17 cellular contexts compared by ENCODE assay signal in genomic region chr12:109696485-109697269, GRCh38. TPM values are rescaled to one million over a fixed set of nuclear protein-coding genes. Genes with fewer than 3 reads are reported as not detected.
DNase-seq lines count a peak whose midpoint lies in the region; ATAC-seq and TF ChIP-seq lines count a peak whose summit lies in the region.
"Had no signal": no experiment of that assay in that cellular context is flagged by ENCODE, and none has a peak within 500 bp of the region (broad histone marks: within the 10 kb centered on the region; RNA-seq: fewer than 3 reads in every experiment).

No MANE protein-coding gene starts in this region.

- peak; percentile 66 for ATAC-seq in activated CD4-positive, alpha-beta T cell treated with anti-CD3 and anti-CD28 coated beads for 36 hours
- ATAC-seq in stimulated activated effector memory CD8-positive, alpha-beta T cell treated with anti-CD3 and anti-CD28 coated beads, Interleukin-12 subunit alpha, Interleukin-12 subunit beta, amount 100 ng/mL, for 72 hours = peak; percentile 61

- DNase-seq in activated CD4-positive, alpha-beta T cell treated with anti-CD3 and anti-CD28 coated beads for 36 hours = no peak
- no peak for DNase-seq in activated CD4-positive, alpha-beta T cell treated with anti-CD3 and anti-CD28 coated beads for 48 hours
- DNase-seq in NB4 (ENCODE audit: low read depth) (peak; percentile 85), epithelial cell of esophagus (ENCODE audit: low read depth) (peak; percentile 17), NCI-H748 (lab: John Stamatoyannopoulos, UW; ENCODE audit: unreplicated experiment) (no peak)
- DNase-seq in stimulated activated effector memory CD8-positive, alpha-beta T cell treated with anti-CD3 and anti-CD28 coated beads, Interleukin-12 subunit alpha, Interleukin-12 subunit beta, amount 100 ng/mL, for 72 hours (ENCODE audit: low spot score in 2 of 2) = no peak
- no peak for DNase-seq in activated CD8-positive, alpha-beta memory T cell treated with anti-CD3 and anti-CD28 coated beads for 24 hours
- no peak for DNase-seq in stimulated activated CD4-positive, alpha-beta T cell treated with anti-CD3 and anti-CD28 coated beads, Interleukin-1b, Interleukin-23, amount 100 ng/mL, for 48 hours
- DNase-seq: activated CD4-positive, alpha-beta memory T cell treated with anti-CD3 and anti-CD28 coated beads for 36 hours; activated naive CD4-positive, alpha-beta T cell treated with Interleukin-2 at 50 U/mL for 16 hours; NCI-H187; RPMI8226 had no signal

- intact Hi-C loops in activated CD4-positive, alpha-beta T cell treated with anti-CD3 and anti-CD28 coated beads for 36 hours (cut with DNase I, micrococcal nuclease) = no loop called here

- H3K36me3 Mint-ChIP-seq in activated CD4-positive, alpha-beta T cell treated with anti-CD3 and anti-CD28 coated beads for 36 hours (ENCODE audit: low read depth) = no peaks in the 10 kb centered on the region
- H3K36me3 Mint-ChIP-seq in stimulated activated effector memory CD8-positive, alpha-beta T cell treated with anti-CD3 and anti-CD28 coated beads, Interleukin-12 subunit alpha, Interleukin-12 subunit beta, amount 100 ng/mL, for 72 hours = no peaks in the 10 kb centered on the region
- H3K36me3 Mint-ChIP-seq: activated CD4-positive, alpha-beta memory T cell treated with anti-CD3 and anti-CD28 coated beads for 36 hours; IgD-negative memory B cell had no signal

- TF ChIP-seq POLR2A in NB4 (IDR thresholded peaks at IDR 0.05; ENCODE audit: extremely low read depth, insufficient read length) = no peak

- H3K27me3 Mint-ChIP-seq in activated CD4-positive, alpha-beta T cell treated with anti-CD3 and anti-CD28 coated beads for 36 hours = peaks cover 11% of the 10 kb centered on the region

- no peaks in the 10 kb centered on the region for H3K4me1 Mint-ChIP-seq in activated CD4-positive, alpha-beta T cell treated with anti-CD3 and anti-CD28 coated beads for 36 hours
- peaks cover 5% of the 10 kb centered on the region for H3K4me1 Mint-ChIP-seq in stimulated activated effector memory CD8-positive, alpha-beta T cell treated with anti-CD3 and anti-CD28 coated beads, Interleukin-12 subunit alpha, Interleukin-12 subunit beta, amount 100 ng/mL, for 72 hours
- H3K4me1 Mint-ChIP-seq: IgD-negative memory B cell had no signal

- H3K4me3 ChIP-seq in NB4 (ENCODE audit: low read depth, low read length) (no peak overlapping the region), epithelial cell of esophagus (ENCODE audit: low read length) (no peak overlapping the region)
- H3K4me3 ChIP-seq: esophagus muscularis mucosa, lung, skin epidermis had no signal

- H3K4me3 Mint-ChIP-seq in activated CD4-positive, alpha-beta T cell treated with anti-CD3 and anti-CD28 coated beads for 36 hours = no peak overlapping the region
- no peak overlapping the region for H3K4me3 Mint-ChIP-seq in stimulated activated effector memory CD8-positive, alpha-beta T cell treated with anti-CD3 and anti-CD28 coated beads, Interleukin-12 subunit alpha, Interleukin-12 subunit beta, amount 100 ng/mL, for 72 hours
- H3K4me3 Mint-ChIP-seq: activated CD4-positive, alpha-beta memory T cell treated with anti-CD3 and anti-CD28 coated beads for 36 hours; IgD-negative memory B cell; T-helper 2 cell treated with Interferon-gamma antibody and Interleukin-4, amounts not matched to agents 5 μg/mL and 100 μg/mL, for 36 hours had no signal

- H3K9me3 Mint-ChIP-seq in activated CD4-positive, alpha-beta T cell treated with anti-CD3 and anti-CD28 coated beads for 36 hours (ENCODE audit: low read depth) = no peaks in the 10 kb centered on the region
- no peaks in the 10 kb centered on the region for H3K9me3 Mint-ChIP-seq in stimulated activated effector memory CD8-positive, alpha-beta T cell treated with anti-CD3 and anti-CD28 coated beads, Interleukin-12 subunit alpha, Interleukin-12 subunit beta, amount 100 ng/mL, for 72 hours
- H3K9me3 Mint-ChIP-seq: activated CD4-positive, alpha-beta memory T cell treated with anti-CD3 and anti-CD28 coated beads for 36 hours; IgD-negative memory B cell; T-helper 2 cell treated with Interferon-gamma antibody and Interleukin-4, amounts not matched to agents 5 μg/mL and 100 μg/mL, for 36 hours had no signal

- CTCF ChIA-PET in activated CD4-positive, alpha-beta T cell treated with anti-CD3 and anti-CD28 coated beads for 36 hours (lab: Charles Lee) = interaction anchor here (0.7 kb wide), 1 partner anchor 1814 kb away, joined by 3 read pairs; no protein-coding TSS in a partner anchor

- no peak overlapping the region for H3K27ac Mint-ChIP-seq in activated CD4-positive, alpha-beta T cell treated with anti-CD3 and anti-CD28 coated beads for 36 hours
- no peak overlapping the region for H3K27ac Mint-ChIP-seq in stimulated activated effector memory CD8-positive, alpha-beta T cell treated with anti-CD3 and anti-CD28 coated beads, Interleukin-12 subunit alpha, Interleukin-12 subunit beta, amount 100 ng/mL, for 72 hours
- H3K27ac Mint-ChIP-seq: activated CD4-positive, alpha-beta memory T cell treated with anti-CD3 and anti-CD28 coated beads for 36 hours; IgD-negative memory B cell; T-helper 2 cell treated with Interferon-gamma antibody and Interleukin-4, amounts not matched to agents 5 μg/mL and 100 μg/mL, for 36 hours had no signal

- POLR2A ChIA-PET in activated CD4-positive, alpha-beta T cell treated with anti-CD3 and anti-CD28 coated beads for 36 hours (lab: Charles Lee) = no interaction called here

- TF ChIP-seq CTCF in NB4 (IDR thresholded peaks at IDR 0.05; ENCODE audit: low read depth, low read length) (no peak), epithelial cell of esophagus (IDR thresholded peaks at IDR 0.05; ENCODE audit: insufficient read depth, low read depth, low read length, missing control alignments) (no peak)

RNA-seq across cellular contexts. Expression of gene FAM222A, which starts 16.9 kb away (rescaled TPM):
- under 1 TPM; 0.39 to 0.53 TPM for total RNA-seq in activated CD4-positive, alpha-beta T cell treated with anti-CD3 and anti-CD28 coated beads for 36 hours

Comparison
In these comparisons a context has a peak if more than half of its experiments do, and no peak if none do; other contexts are left out.
1. DNase-seq: peak in NB4 (single experiment) and epithelial cell of esophagus (single experiment); none in activated CD4-positive, alpha-beta T cell treated with anti-CD3 and anti-CD28 coated beads for 36 hours (single experiment), activated CD4-positive, alpha-beta T cell treated with anti-CD3 and anti-CD28 coated beads for 48 hours (single experiment), stimulated activated effector memory CD8-positive, alpha-beta T cell treated with anti-CD3 and anti-CD28 coated beads, Interleukin-12 subunit alpha, Interleukin-12 subunit beta, amount 100 ng/mL, for 72 hours (0 of 2), activated CD8-positive, alpha-beta memory T cell treated with anti-CD3 and anti-CD28 coated beads for 24 hours (single experiment), stimulated activated CD4-positive, alpha-beta T cell treated with anti-CD3 and anti-CD28 coated beads, Interleukin-1b, Interleukin-23, amount 100 ng/mL, for 48 hours (single experiment) and NCI-H748 (single experiment).